21 cellular contexts compared by ENCODE assay signal in genomic region chr5:53239301-53239990, GRCh38.
"Had no signal": no experiment of that assay in that cellular context is flagged by ENCODE, and none has a peak within 500 bp of the region (broad histone marks: within the 10 kb centered on the region; RNA-seq: fewer than 3 reads in every experiment).

No MANE protein-coding gene starts in this region.

- H3K4me1 Mint-ChIP-seq: central memory CD8-positive, alpha-beta T cell; immature natural killer cell; memory B cell; neural crest cell; stimulated activated memory B cell treated with anti-CD40 and anti-IgM and Interleukin-4, amounts not matched to agents 10 μg/mL and 1 μg/mL and 100 μg/mL, for 72 hours had no signal

- H3K4me1 ChIP-seq: esophagus squamous epithelium, prostate gland, right atrium auricular region, tibial nerve, upper lobe of left lung, uterus had no signal

- H3K36me3 ChIP-seq: esophagus squamous epithelium, prostate gland, right atrium auricular region, thoracic aorta, tibial nerve, upper lobe of left lung, uterus had no signal

- H3K4me3 ChIP-seq: esophagus squamous epithelium, lung, prostate gland, right atrium auricular region, thoracic aorta, tibial nerve, upper lobe of left lung, uterus had no signal

- H3K9me3 Mint-ChIP-seq: central memory CD8-positive, alpha-beta T cell; effector memory CD8-positive, alpha-beta T cell; memory B cell; natural killer cell treated with Interleukin-12 subunit alpha and Interleukin-12 subunit beta and Interleukin-15 and Interleukin-18, amount 100 ng/mL, for 72 hours; neural crest cell; stimulated activated memory B cell treated with anti-CD40 and anti-IgM and Interleukin-4, amounts not matched to agents 10 μg/mL and 1 μg/mL and 100 μg/mL, for 72 hours had no signal

- H3K27me3 Mint-ChIP-seq: natural killer cell treated with Interleukin-12 subunit alpha and Interleukin-12 subunit beta and Interleukin-15 and Interleukin-18, amount 100 ng/mL, for 72 hours had no signal

- ATAC-seq: effector memory CD8-positive, alpha-beta T cell; natural killer cell treated with Interleukin-12 subunit alpha and Interleukin-12 subunit beta and Interleukin-15 and Interleukin-18, amount 100 ng/mL, for 72 hours; sciatic nerve; stimulated activated memory B cell treated with anti-CD40 and anti-IgM and Interleukin-4, amounts not matched to agents 10 μg/mL and 1 μg/mL and 100 μg/mL, for 72 hours; stimulated activated naive CD8-positive, alpha-beta T cell treated with anti-CD3 and anti-CD28 coated beads, Interleukin-15, Interleukin-2, amounts not matched to agents 100 U/mL and 50 U/mL, for 24 hours had no signal

- H3K9me3 ChIP-seq: esophagus squamous epithelium, prostate gland, right atrium auricular region, thoracic aorta, tibial nerve, upper lobe of left lung, uterus had no signal

- DNase-seq: cortex of kidney; effector memory CD8-positive, alpha-beta T cell; erythroblast; esophagus squamous epithelium; hypothalamus; immature natural killer cell; stimulated activated CD4-positive, alpha-beta T cell treated with anti-CD3 and anti-CD28 coated beads, Interleukin-4, amount 100 ng/mL, for 4 hours; stimulated activated naive CD8-positive, alpha-beta T cell treated with anti-CD3 and anti-CD28 coated beads, Interleukin-15, Interleukin-2, amounts not matched to agents 100 U/mL and 50 U/mL, for 24 hours; upper lobe of left lung; uterus had no signal

- H3K36me3 Mint-ChIP-seq: immature natural killer cell; memory B cell; natural killer cell treated with Interleukin-12 subunit alpha and Interleukin-12 subunit beta and Interleukin-15 and Interleukin-18, amount 100 ng/mL, for 72 hours; stimulated activated memory B cell treated with anti-CD40 and anti-IgM and Interleukin-4, amounts not matched to agents 10 μg/mL and 1 μg/mL and 100 μg/mL, for 72 hours had no signal

- H3K27ac ChIP-seq: esophagus squamous epithelium, prostate gland, right atrium auricular region, thoracic aorta, tibial nerve, upper lobe of left lung, uterus had no signal

- H3K27ac Mint-ChIP-seq: effector memory CD8-positive, alpha-beta T cell; immature natural killer cell; memory B cell; natural killer cell treated with Interleukin-12 subunit alpha and Interleukin-12 subunit beta and Interleukin-15 and Interleukin-18, amount 100 ng/mL, for 72 hours; stimulated activated memory B cell treated with anti-CD40 and anti-IgM and Interleukin-4, amounts not matched to agents 10 μg/mL and 1 μg/mL and 100 μg/mL, for 72 hours had no signal

- H3K4me3 Mint-ChIP-seq: central memory CD8-positive, alpha-beta T cell; effector memory CD8-positive, alpha-beta T cell; immature natural killer cell; memory B cell; natural killer cell treated with Interleukin-12 subunit alpha and Interleukin-12 subunit beta and Interleukin-15 and Interleukin-18, amount 100 ng/mL, for 72 hours; neural crest cell; stimulated activated memory B cell treated with anti-CD40 and anti-IgM and Interleukin-4, amounts not matched to agents 10 μg/mL and 1 μg/mL and 100 μg/mL, for 72 hours had no signal

- H3K27me3 ChIP-seq: esophagus squamous epithelium, right atrium auricular region, tibial nerve, upper lobe of left lung, uterus had no signal
